8 cellular contexts compared by ENCODE assay signal in genomic region chr17:81254955-81255717, GRCh38. TPM values are rescaled to one million over a fixed set of nuclear protein-coding genes. Genes with fewer than 3 reads are reported as not detected.
DNase-seq lines count a peak whose midpoint lies in the region; ATAC-seq, FAIRE-seq and TF ChIP-seq lines count a peak whose summit lies in the region.

No MANE protein-coding gene starts in this region.

- H3K9me3 Mint-ChIP-seq in activated naive CD4-positive, alpha-beta T cell treated with anti-CD3 and anti-CD28 coated beads for 36 hours = no peaks in the 10 kb centered on the region

- TF ChIP-seq CTCF in epithelial cell of esophagus (IDR thresholded peaks at IDR 0.05; ENCODE audit: insufficient read depth, low read depth, low read length, missing control alignments) (peak; percentile 60), mucosa of descending colon (IDR thresholded peaks at IDR 0.05) (peak; percentile 33)

- H3K9me3 ChIP-seq in mucosa of descending colon = no peaks in the 10 kb centered on the region

- peak; percentile 82 for FAIRE-seq in HTR-8/SVneo (lab: Jason Lieb, UNC)

- H3K4me1 ChIP-seq in mucosa of descending colon (ENCODE audit: low read depth) = peaks cover 38% of the 10 kb centered on the region

- no peaks in the 10 kb centered on the region for H3K36me3 ChIP-seq in mucosa of descending colon (ENCODE audit: low read depth)

- H3K27me3 Mint-ChIP-seq in activated naive CD4-positive, alpha-beta T cell treated with anti-CD3 and anti-CD28 coated beads for 36 hours (ENCODE audit: low read depth) = no peaks in the 10 kb centered on the region

- H3K36me3 Mint-ChIP-seq in activated naive CD4-positive, alpha-beta T cell treated with anti-CD3 and anti-CD28 coated beads for 36 hours (ENCODE audit: low read depth) = peaks cover 8% of the 10 kb centered on the region

- ATAC-seq in mucosa of descending colon (peak; percentile 74), GM21367 (IDR thresholded peaks at IDR 0.05; ENCODE audit: unreplicated experiment) (no peak)

- DNase-seq in HTR-8/SVneo (ENCODE audit: insufficient read length, low spot score) = peak; percentile 77
- DNase-seq in RPMI7951 (ENCODE audit: low read depth) = peak; percentile 24
- peak; percentile 81 for DNase-seq in epithelial cell of esophagus (ENCODE audit: low read depth)
- peak; percentile 85 to 90 (median 87) for DNase-seq in mucosa of descending colon
- DNase-seq in activated CD4-positive, alpha-beta T cell treated with anti-CD3 and anti-CD28 coated beads, Interleukin-2, amount 50 U/mL, for 48 hours = no peak
- DNase-seq in activated naive CD4-positive, alpha-beta T cell treated with anti-CD3 and anti-CD28 coated beads for 36 hours = no peak
- DNase-seq in stimulated activated CD4-positive, alpha-beta T cell treated with anti-CD3 and anti-CD28 coated beads, Interleukin-4, amount 100 ng/mL, for 4 hours = no peak

- intact Hi-C loops in mucosa of descending colon (cut with DNase I, micrococcal nuclease) = loop anchor here in 1 of 2 donors (10.0 kb wide), 1 partner anchor 230 kb away; no protein-coding TSS in a partner anchor
- intact Hi-C loops in activated naive CD4-positive, alpha-beta T cell treated with anti-CD3 and anti-CD28 coated beads for 36 hours (cut with micrococcal nuclease) = loop anchor here (10.0 kb wide), 1 partner anchor 140 kb away; the partner anchor contains the start of gene BAHCC1

- H3K4me1 Mint-ChIP-seq in activated naive CD4-positive, alpha-beta T cell treated with anti-CD3 and anti-CD28 coated beads for 36 hours (ENCODE audit: low read depth) = peaks cover 5% of the 10 kb centered on the region

- no peak overlapping the region for H3K27ac Mint-ChIP-seq in activated naive CD4-positive, alpha-beta T cell treated with anti-CD3 and anti-CD28 coated beads for 36 hours

- CTCF ChIA-PET in activated naive CD4-positive, alpha-beta T cell treated with anti-CD3 and anti-CD28 coated beads for 36 hours (lab: Charles Lee) = no interaction called here

- H3K4me3 ChIP-seq in epithelial cell of esophagus (ENCODE audit: low read length) (no peak overlapping the region), mucosa of descending colon (no peak overlapping the region)

- no peak overlapping the region for H3K4me3 Mint-ChIP-seq in activated naive CD4-positive, alpha-beta T cell treated with anti-CD3 and anti-CD28 coated beads for 36 hours

RNA-seq across cellular contexts. Expression of gene NDUFAF8, which starts 16.0 kb away (rescaled TPM):
- total RNA-seq in RPMI7951 (2014; rRNA removed; shearing (Covaris generic)) = 37.2 and 63.6 TPM in 2 replicates
- 10 to 100 TPM; 24.5 to 31.6 (median 31.2) TPM for total RNA-seq in mucosa of descending colon
- total RNA-seq in activated naive CD4-positive, alpha-beta T cell treated with anti-CD3 and anti-CD28 coated beads for 36 hours = 10 to 100 TPM; 75.7 to 77.0 TPM

RNA-seq across cellular contexts. Expression of gene TEPSIN, which starts 16.3 kb away (rescaled TPM):
- 6.0 and 8.4 TPM in 2 replicates for total RNA-seq in RPMI7951 (2014; rRNA removed; shearing (Covaris generic))
- 10 to 100 TPM; 37.4 to 60.2 (median 50.0) TPM for total RNA-seq in mucosa of descending colon
- 10 to 100 TPM; 21.7 to 25.9 TPM for total RNA-seq in activated naive CD4-positive, alpha-beta T cell treated with anti-CD3 and anti-CD28 coated beads for 36 hours

RNA-seq across cellular contexts. Expression of gene CEP131, which starts 32.4 kb away (rescaled TPM):
- total RNA-seq in RPMI7951 (2014; rRNA removed; shearing (Covaris generic)) = 7.0 and 9.8 TPM in 2 replicates
- 1 to 10 TPM; 5.7 to 9.3 (median 8.7) TPM for total RNA-seq in mucosa of descending colon
- 1 to 10 TPM; 9.4 to 9.8 TPM for total RNA-seq in activated naive CD4-positive, alpha-beta T cell treated with anti-CD3 and anti-CD28 coated beads for 36 hours

RNA-seq across cellular contexts. Expression of gene SLC38A10, which starts 40.0 kb away (rescaled TPM):
- total RNA-seq in RPMI7951 (2014; rRNA removed; shearing (Covaris generic)) = 24.0 and 28.1 TPM in 2 replicates
- total RNA-seq in mucosa of descending colon = 10 to 100 TPM; 77.0 to 95.3 (median 94.0) TPM
- 10 to 100 TPM; 29.1 to 31.9 TPM for total RNA-seq in activated naive CD4-positive, alpha-beta T cell treated with anti-CD3 and anti-CD28 coated beads for 36 hours

Comparison
In these comparisons a context has a peak if more than half of its experiments do, and no peak if none do; other contexts are left out.
1. DNase-seq: peak in HTR-8/SVneo (single experiment), RPMI7951 (single experiment), epithelial cell of esophagus (single experiment) and mucosa of descending colon (3 of 3); none in activated CD4-positive, alpha-beta T cell treated with anti-CD3 and anti-CD28 coated beads, Interleukin-2, amount 50 U/mL, for 48 hours (0 of 2), activated naive CD4-positive, alpha-beta T cell treated with anti-CD3 and anti-CD28 coated beads for 36 hours (single experiment) and stimulated activated CD4-positive, alpha-beta T cell treated with anti-CD3 and anti-CD28 coated beads, Interleukin-4, amount 100 ng/mL, for 4 hours (0 of 2).